Comparison of ENCODE assay signal across 1 cellular context in the genomic region with DNA sequence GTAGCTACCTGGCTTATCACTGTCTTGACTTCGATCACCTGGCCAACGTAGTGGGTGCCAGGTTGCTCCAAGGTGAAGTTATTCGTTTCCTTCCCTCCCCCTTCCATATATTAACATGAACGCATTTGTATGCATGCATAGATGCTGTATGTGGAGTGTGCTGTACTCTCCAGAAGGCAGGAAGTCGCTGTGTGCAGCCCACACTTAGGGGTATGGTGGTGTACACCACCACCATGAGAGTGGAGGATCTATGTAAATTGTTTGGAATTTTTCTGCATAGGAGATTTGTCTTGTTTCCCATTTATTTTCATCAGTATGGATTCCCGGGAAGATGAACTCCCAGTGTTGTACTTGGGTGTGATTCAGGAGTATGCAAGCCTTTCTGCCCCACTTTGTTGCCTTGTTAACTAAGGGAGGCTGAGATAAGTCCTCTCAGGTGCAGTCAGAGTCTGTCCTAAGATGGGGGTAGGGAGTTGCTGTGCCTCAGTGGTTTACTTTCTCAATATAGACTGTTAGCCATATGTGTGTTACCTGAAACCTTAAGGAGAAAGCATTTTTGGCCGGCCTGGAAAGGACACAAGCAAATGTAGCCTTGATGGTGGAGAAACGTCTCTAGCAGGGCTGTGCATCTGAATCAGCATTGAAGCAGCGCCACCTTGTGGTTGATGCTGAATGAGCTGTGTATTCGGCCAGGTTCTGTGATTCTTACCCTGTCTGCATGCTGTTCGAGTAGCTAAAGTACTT.
TF ChIP-seq lines count a peak whose summit lies in the region.

No MANE protein-coding gene starts in this region.

TF ChIP-seq in HepG2, 621 proteins besides CTCF, POLR2A, EP300 and RAD21 (continued from another document):
- TF ChIP-seq, protein P1, sequence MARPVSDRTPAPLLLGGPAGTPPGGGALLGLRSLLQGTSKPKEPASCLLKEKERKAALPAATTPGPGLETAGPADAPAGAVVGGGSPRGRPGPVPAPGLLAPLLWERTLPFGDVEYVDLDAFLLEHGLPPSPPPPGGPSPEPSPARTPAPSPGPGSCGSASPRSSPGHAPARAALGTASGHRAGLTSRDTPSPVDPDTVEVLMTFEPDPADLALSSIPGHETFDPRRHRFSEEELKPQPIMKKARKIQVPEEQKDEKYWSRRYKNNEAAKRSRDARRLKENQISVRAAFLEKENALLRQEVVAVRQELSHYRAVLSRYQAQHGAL (CRISPR knock-in tag; IDR thresholded peaks at IDR 0.05; ENCODE audit: not compliant biosample characterization): no peak
- TF ChIP-seq IRF2 (CRISPR knock-in tag; IDR thresholded peaks at IDR 0.05) (0 out of 2 replicates have a peak, but pooled peaks have one; percentile 55), KLF16 (CRISPR knock-in tag; IDR thresholded peaks at IDR 0.05) (peak in 1 of 2 experiments; percentile 59; a peak in 1 of 4 replicates), FOSL2 (CRISPR knock-in tag; IDR thresholded peaks at IDR 0.05) (peak; percentile 41), POLR2G (IDR thresholded peaks at IDR 0.05; ENCODE audit: low read depth, low read length) (no peak), RXRB (CRISPR knock-in tag; IDR thresholded peaks at IDR 0.05; ENCODE audit: borderline replicate concordance) (peak; percentile 45; the same call in 1 of the 2 replicates), ZNF367 (CRISPR knock-in tag; IDR thresholded peaks at IDR 0.05; ENCODE audit: borderline replicate concordance) (no peak), MIXL1 (CRISPR knock-in tag; IDR thresholded peaks at IDR 0.05) (0 out of 2 replicates have a peak, but pooled peaks have one; percentile 35), ELF3 (CRISPR knock-in tag; IDR thresholded peaks at IDR 0.05) (peak; percentile 14; the same call in 1 of the 2 replicates), MAFF (IDR thresholded peaks at IDR 0.05; ENCODE audit: low read depth, low read length) (peak; percentile 61), ZNF503 (CRISPR knock-in tag; IDR thresholded peaks at IDR 0.05) (no peak), THAP11 (CRISPR knock-in tag; IDR thresholded peaks at IDR 0.05) (0 out of 2 replicates have a peak, but pooled peaks have one; percentile 11), NR2F6 (IDR thresholded peaks at IDR 0.05) (no peak), NR2F6 (CRISPR knock-in tag; IDR thresholded peaks at IDR 0.05) (0 out of 2 replicates have a peak, but pooled peaks have one; percentile 24), STAG1 (CRISPR knock-in tag; IDR thresholded peaks at IDR 0.05) (peak; percentile 97), ZNF580 (CRISPR knock-in tag; IDR thresholded peaks at IDR 0.05; ENCODE audit: borderline replicate concordance, low read depth) (peak; percentile 25; the same call in 1 of the 2 replicates), BRD4 (CRISPR knock-in tag; IDR thresholded peaks at IDR 0.05) (no peak), AGO2 (optimal IDR thresholded peaks at IDR 0.05; ENCODE audit: low read depth, low read length) (no peak), ZNF567 (CRISPR knock-in tag; IDR thresholded peaks at IDR 0.05; ENCODE audit: borderline replicate concordance) (0 out of 2 replicates have a peak, but pooled peaks have one; percentile 74), ZNF350 (CRISPR knock-in tag; IDR thresholded peaks at IDR 0.05; ENCODE audit: borderline replicate concordance, low read depth) (0 out of 2 replicates have a peak, but pooled peaks have one; percentile 56), ARID5B (CRISPR knock-in tag; IDR thresholded peaks at IDR 0.05) (peak; percentile 38; the same call in 1 of the 2 replicates), FOXA1 (IDR thresholded peaks at IDR 0.05) (no peak), FOXA1 (CRISPR knock-in tag; IDR thresholded peaks at IDR 0.05) (0 out of 2 replicates have a peak, but pooled peaks have one; percentile 8), ZEB1 (IDR thresholded peaks at IDR 0.05; ENCODE audit: insufficient replicate concordance, low read depth) (no peak), MAFK (conservative IDR thresholded peaks at IDR 0.05 in 1 of 2, IDR thresholded peaks at IDR 0.05 in 1 of 2; ENCODE audit: low read length in 2 of 2) (peak in 1 of 2 experiments; percentile 32; a peak in 2 of 4 replicates), SMAD3 (CRISPR knock-in tag; IDR thresholded peaks at IDR 0.05) (peak; percentile 64; the same call in 1 of the 2 replicates), MTA3 (CRISPR knock-in tag; IDR thresholded peaks at IDR 0.05) (no peak)
- TF ChIP-seq, protein P2, sequence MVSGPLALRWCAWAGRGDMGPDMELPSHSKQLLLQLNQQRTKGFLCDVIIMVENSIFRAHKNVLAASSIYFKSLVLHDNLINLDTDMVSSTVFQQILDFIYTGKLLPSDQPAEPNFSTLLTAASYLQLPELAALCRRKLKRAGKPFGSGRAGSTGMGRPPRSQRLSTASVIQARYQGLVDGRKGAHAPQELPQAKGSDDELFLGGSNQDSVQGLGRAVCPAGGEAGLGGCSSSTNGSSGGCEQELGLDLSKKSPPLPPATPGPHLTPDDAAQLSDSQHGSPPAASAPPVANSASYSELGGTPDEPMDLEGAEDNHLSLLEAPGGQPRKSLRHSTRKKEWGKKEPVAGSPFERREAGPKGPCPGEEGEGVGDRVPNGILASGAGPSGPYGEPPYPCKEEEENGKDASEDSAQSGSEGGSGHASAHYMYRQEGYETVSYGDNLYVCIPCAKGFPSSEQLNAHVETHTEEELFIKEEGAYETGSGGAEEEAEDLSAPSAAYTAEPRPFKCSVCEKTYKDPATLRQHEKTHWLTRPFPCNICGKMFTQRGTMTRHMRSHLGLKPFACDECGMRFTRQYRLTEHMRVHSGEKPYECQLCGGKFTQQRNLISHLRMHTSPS (CRISPR knock-in tag; IDR thresholded peaks at IDR 0.05; ENCODE audit: low read depth): no peak
- TF ChIP-seq, protein P3, sequence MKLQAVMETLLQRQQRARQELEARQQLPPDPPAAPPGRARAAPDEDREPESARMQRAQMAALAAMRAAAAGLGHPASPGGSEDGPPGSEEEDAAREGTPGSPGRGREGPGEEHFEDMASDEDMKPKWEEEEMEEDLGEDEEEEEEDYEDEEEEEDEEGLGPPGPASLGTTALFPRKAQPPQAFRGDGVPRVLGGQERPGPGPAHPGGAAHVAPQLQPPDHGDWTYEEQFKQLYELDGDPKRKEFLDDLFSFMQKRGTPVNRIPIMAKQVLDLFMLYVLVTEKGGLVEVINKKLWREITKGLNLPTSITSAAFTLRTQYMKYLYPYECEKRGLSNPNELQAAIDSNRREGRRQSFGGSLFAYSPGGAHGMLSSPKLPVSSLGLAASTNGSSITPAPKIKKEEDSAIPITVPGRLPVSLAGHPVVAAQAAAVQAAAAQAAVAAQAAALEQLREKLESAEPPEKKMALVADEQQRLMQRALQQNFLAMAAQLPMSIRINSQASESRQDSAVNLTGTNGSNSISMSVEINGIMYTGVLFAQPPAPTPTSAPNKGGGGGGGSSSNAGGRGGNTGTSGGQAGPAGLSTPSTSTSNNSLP (IDR thresholded peaks at IDR 0.05; ENCODE audit: low read depth, low read length): 0 out of 2 replicates have a peak, but pooled peaks have one; percentile 23
- TF ChIP-seq, protein P4, sequence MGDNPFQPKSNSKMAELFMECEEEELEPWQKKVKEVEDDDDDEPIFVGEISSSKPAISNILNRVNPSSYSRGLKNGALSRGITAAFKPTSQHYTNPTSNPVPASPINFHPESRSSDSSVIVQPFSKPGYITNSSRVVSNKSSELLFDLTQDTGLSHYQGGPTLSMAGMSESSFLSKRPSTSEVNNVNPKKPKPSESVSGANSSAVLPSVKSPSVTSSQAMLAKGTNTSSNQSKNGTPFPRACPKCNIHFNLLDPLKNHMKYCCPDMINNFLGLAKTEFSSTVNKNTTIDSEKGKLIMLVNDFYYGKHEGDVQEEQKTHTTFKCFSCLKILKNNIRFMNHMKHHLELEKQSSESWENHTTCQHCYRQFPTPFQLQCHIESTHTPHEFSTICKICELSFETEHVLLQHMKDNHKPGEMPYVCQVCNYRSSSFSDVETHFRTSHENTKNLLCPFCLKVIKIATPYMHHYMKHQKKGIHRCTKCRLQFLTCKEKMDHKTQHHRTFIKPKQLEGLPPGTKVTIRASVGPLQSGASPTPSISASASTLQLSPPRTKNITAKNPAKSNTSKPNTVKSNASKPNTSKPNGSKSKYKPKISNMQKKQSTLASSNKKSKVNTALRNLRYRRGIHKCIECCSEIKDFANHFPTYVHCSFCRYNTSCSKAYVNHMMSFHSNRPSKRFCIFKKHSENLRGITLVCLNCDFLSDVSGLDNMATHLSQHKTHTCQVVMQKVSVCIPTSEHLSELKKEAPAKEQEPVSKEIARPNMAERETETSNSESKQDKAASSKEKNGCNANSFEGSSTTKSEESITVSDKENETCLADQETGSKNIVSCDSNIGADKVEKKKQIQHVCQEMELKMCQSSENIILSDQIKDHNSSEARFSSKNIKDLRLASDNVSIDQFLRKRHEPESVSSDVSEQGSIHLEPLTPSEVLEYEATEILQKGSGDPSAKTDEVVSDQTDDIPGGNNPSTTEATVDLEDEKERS (CRISPR knock-in tag; IDR thresholded peaks at IDR 0.05): no peak
